ENCODE assay signal across 12 cellular contexts in genomic region chr6:8195040-8195713, GRCh38.
DNase-seq lines count a peak whose midpoint lies in the region; ATAC-seq and TF ChIP-seq lines count a peak whose summit lies in the region.
"Had no signal": no experiment of that assay in that cellular context is flagged by ENCODE, and none has a peak within 500 bp of the region (broad histone marks: within the 10 kb centered on the region; RNA-seq: fewer than 3 reads in every experiment).

No MANE protein-coding gene starts in this region.

- TF ChIP-seq POLR2A in esophagus muscularis mucosa (IDR thresholded peaks at IDR 0.05; ENCODE audit: low read depth): no peak

- no peak for ATAC-seq in HG02884 (IDR thresholded peaks at IDR 0.05; ENCODE audit: unreplicated experiment)
- ATAC-seq: mucosa of descending colon had no signal

- H2AFZ ChIP-seq in OCI-LY3 (ENCODE audit: low read depth, low read length) (no peak overlapping the region), hepatocyte (peak overlapping the region; percentile 28)

- intact Hi-C loops in esophagus muscularis mucosa (cut with DNase I): no loop called here

- H3K4me2 ChIP-seq in OCI-LY3 (ENCODE audit: low read length) (no peak overlapping the region), hepatocyte (no peak overlapping the region)

- H3K9me2 ChIP-seq in hepatocyte (replicated peaks; ENCODE audit: insufficient read depth): no peaks in the 10 kb centered on the region

- H3K4me3 ChIP-seq in BE2C (ENCODE audit: low read depth, low read length): no peak overlapping the region
- H3K4me3 ChIP-seq in OCI-LY3 (ENCODE audit: low read length): no peak overlapping the region
- H3K4me3 ChIP-seq in hepatocyte: no peak overlapping the region
- H3K4me3 ChIP-seq in esophagus muscularis mucosa: no peak overlapping the region
- H3K4me3 ChIP-seq: dorsolateral prefrontal cortex, mucosa of descending colon had no signal

- 72% methylated on average over 3 of the region's 3 CpGs for WGBS in hepatocyte (ENCODE audit: low lambda C conversion rate, missing lambda C conversion rate)
- 46% methylated on average over 3 of the region's 3 CpGs for WGBS in esophagus muscularis mucosa

- H3K36me3 ChIP-seq in BE2C (no peaks in the 10 kb centered on the region), OCI-LY3 (replicated peaks; ENCODE audit: low read depth, low read length) (no peaks in the 10 kb centered on the region), hepatocyte (replicated peaks; ENCODE audit: insufficient read depth, low read depth) (no peaks in the 10 kb centered on the region), esophagus muscularis mucosa (no peaks in the 10 kb centered on the region)

- H3K79me2 ChIP-seq in OCI-LY3 (ENCODE audit: low read length): no peaks in the 10 kb centered on the region
- no peaks in the 10 kb centered on the region for H3K79me2 ChIP-seq in hepatocyte

- H3K9me3 ChIP-seq in BE2C (no peaks in the 10 kb centered on the region), OCI-LY3 (ENCODE audit: insufficient read depth, low read length) (no peaks in the 10 kb centered on the region), hepatocyte (ENCODE audit: low read depth) (no peaks in the 10 kb centered on the region), esophagus muscularis mucosa (no peaks in the 10 kb centered on the region)
- H3K9me3 ChIP-seq: mucosa of descending colon had no signal

- H3K27ac ChIP-seq in OCI-LY3 (ENCODE audit: low read length) (no peak overlapping the region), hepatocyte (no peak overlapping the region), esophagus muscularis mucosa (replicated peaks in 1 of 4) (no peak overlapping the region)
- H3K27ac ChIP-seq: dorsolateral prefrontal cortex had no signal

- peak; percentile 59 for DNase-seq in BE2C
- peak; percentile 10 for DNase-seq in EH (ENCODE audit: low read depth)
- DNase-seq in hepatocyte (ENCODE audit: low spot score): peak; percentile 24
- DNase-seq in effector CD8-positive, alpha-beta T cell (lab: John Stamatoyannopoulos, UW): no peak
- no peak for DNase-seq in esophagus muscularis mucosa (ENCODE audit: extremely low spot score)
- no peak for DNase-seq in GDM1 (lab: John Stamatoyannopoulos, UW)
- DNase-seq: activated CD4-positive, alpha-beta T cell treated with anti-CD3 and anti-CD28 coated beads, Interleukin-2, amount 10 ng/mL, durations not matched to agents 24 days and 14 days; dorsolateral prefrontal cortex; mucosa of descending colon; NCI-H187 treated with DMSO at 0.1 percent for 48 hours had no signal

- TF ChIP-seq CTCF in BE2C (IDR thresholded peaks at IDR 0.05; ENCODE audit: low read depth, low read length) (peak; percentile 56), OCI-LY3 (IDR thresholded peaks at IDR 0.05; ENCODE audit: low read depth, low read length) (peak; percentile 12; the same call in 1 of the 2 replicates), hepatocyte (IDR thresholded peaks at IDR 0.05; ENCODE audit: poor library complexity) (no peak), esophagus muscularis mucosa (IDR thresholded peaks at IDR 0.05) (no peak)

- H4K20me1 ChIP-seq in OCI-LY3 (ENCODE audit: insufficient read depth, low read length) (no peaks in the 10 kb centered on the region), hepatocyte (ENCODE audit: insufficient read depth, poor library complexity, severe bottlenecking) (no peaks in the 10 kb centered on the region)

- H3K27me3 ChIP-seq in BE2C (no peaks in the 10 kb centered on the region), OCI-LY3 (ENCODE audit: low read depth, low read length) (no peaks in the 10 kb centered on the region), hepatocyte (no peaks in the 10 kb centered on the region), esophagus muscularis mucosa (peaks cover 0 to 5% (median 0%) of the 10 kb centered on the region in 4 donors)

- H3K4me1 ChIP-seq in BE2C (no peaks in the 10 kb centered on the region), OCI-LY3 (ENCODE audit: low read length) (no peaks in the 10 kb centered on the region), hepatocyte (ENCODE audit: insufficient read depth) (no peaks in the 10 kb centered on the region), esophagus muscularis mucosa (no peaks in the 10 kb centered on the region)

- TF ChIP-seq EP300 in esophagus muscularis mucosa (IDR thresholded peaks at IDR 0.05): no peak

- H3K9ac ChIP-seq in OCI-LY3 (ENCODE audit: low read length): no peak overlapping the region

Comparison
In these comparisons a context has a peak if more than half of its experiments do, and no peak if none do; other contexts are left out.
1. DNase-seq: peak in BE2C (single experiment), EH (single experiment) and hepatocyte (single experiment); none in effector CD8-positive, alpha-beta T cell (single experiment), esophagus muscularis mucosa (single experiment) and GDM1 (single experiment).
2. CTCF ChIP-seq: peak in BE2C (single experiment) and OCI-LY3 (single experiment); none in hepatocyte (single experiment) and esophagus muscularis mucosa (0 of 3).